In the genomic region with DNA sequence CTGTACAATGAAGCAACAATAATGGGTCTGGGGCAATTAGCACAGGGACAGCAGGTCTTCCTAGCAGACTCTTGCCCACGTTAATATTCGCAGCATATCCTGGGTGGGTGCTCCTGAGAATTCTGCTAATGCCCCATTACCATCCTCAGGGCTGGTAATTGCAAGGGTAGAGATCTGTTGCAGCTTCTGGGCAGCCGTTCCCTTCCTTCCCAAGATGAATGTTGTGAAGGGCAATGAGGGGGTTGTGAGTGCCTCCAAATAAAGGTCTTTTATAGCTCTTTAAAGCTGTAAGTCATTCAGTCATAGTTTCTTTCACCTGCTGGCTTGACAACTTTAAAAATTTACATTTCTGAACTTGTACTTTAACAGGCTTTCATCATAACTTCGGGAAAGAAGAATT, we compare ENCODE assay signal across 8 cellular contexts.
"Had no signal": no experiment of that assay in that cellular context is flagged by ENCODE, and none has a peak within 500 bp of the region (broad histone marks: within the 10 kb centered on the region; RNA-seq: fewer than 3 reads in every experiment).

No MANE protein-coding gene starts in this region.

- DNase-seq: GOT3, H7, HFFc6 had no signal

- H3K4me3 ChIP-seq: HAP-1 had no signal

- ATAC-seq: HCT116, HepG2 had no signal

- H3K36me3 Mint-ChIP-seq: IgD-negative memory B cell had no signal

- H3K9me3 Mint-ChIP-seq: HFFc6, IgD-negative memory B cell had no signal

- H3K4me1 Mint-ChIP-seq: IgD-negative memory B cell had no signal

- H3K36me3 ChIP-seq: HAP-1 had no signal

- H3K27ac Mint-ChIP-seq: HFFc6 had no signal

- H3K4me3 Mint-ChIP-seq: HFFc6, IgD-negative memory B cell had no signal

- H3K9me3 ChIP-seq: HAP-1 had no signal

- H3K4me1 ChIP-seq: HAP-1 had no signal

- H3K27ac ChIP-seq: HL-60 had no signal
